In the genomic region with DNA sequence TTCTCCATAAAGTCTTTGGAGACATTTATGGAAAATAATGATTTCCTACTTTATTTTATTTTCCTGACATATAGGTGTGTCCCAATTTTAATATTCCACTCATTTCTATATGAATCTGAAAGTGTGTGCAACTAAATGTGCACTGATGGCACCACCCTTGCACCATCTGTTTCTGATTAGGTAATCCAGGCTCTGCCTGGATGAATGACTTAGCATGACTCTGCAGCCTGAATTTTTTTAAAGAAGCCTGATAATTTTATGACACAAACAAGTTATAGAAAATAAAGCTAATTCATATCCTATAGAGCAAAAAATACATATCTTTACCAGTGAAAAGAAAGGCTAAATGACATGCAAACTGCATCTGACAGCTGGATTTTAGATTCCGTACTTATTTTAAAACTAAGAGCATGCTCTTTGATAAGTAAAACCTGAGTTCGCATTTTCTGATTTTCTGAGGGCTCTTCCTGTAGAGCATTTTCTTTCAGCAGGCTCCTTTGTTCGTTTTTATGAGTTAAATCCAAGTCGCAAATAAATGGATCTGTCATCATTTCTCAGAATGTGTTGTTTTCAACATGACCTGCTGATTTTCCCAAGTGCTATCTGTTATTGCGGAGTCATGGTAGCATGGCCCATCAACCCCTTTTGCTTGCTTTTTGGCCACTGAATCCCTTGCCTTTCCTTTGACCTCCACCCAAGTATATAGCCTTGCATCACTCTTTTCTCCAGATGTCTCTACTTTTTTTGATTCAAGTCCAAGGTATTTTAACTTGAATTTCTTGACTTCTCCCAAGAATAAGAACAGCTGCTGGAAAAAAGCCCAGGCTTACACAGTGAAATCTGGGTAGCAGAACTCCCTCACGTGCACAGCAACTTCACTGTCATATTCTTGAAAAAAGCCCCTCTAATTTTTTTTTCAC, we compare ENCODE assay signal across 9 cellular contexts. TPM values are rescaled to one million over a fixed set of nuclear protein-coding genes. Genes with fewer than 3 reads are reported as not detected.
DNase-seq lines count a peak whose midpoint lies in the region; ATAC-seq and TF ChIP-seq lines count a peak whose summit lies in the region.
"Had no signal": no experiment of that assay in that cellular context is flagged by ENCODE, and none has a peak within 500 bp of the region (broad histone marks: within the 10 kb centered on the region; RNA-seq: fewer than 3 reads in every experiment).

No MANE protein-coding gene starts in this region.

- WGBS in tibial nerve, 2 donors: 43 to 44% methylated on average over 6 of the region's 6 CpGs

- H3K4me3 Mint-ChIP-seq in HFFc6: peak overlapping the region; percentile 72
- H3K4me3 Mint-ChIP-seq in CD4-positive, alpha-beta T cell: no peak overlapping the region
- H3K4me3 Mint-ChIP-seq: activated CD8-positive, alpha-beta memory T cell treated with anti-CD3 and anti-CD28 coated beads, Interleukin-2, amount 10 ng/mL, durations not matched to agents 7 days and 5 days had no signal

- peak overlapping the region in 1 of 2 donors; percentile 28 for H3K27ac ChIP-seq in right atrium auricular region
- H3K27ac ChIP-seq in tibial nerve: peak overlapping the region in 1 of 4 donors; percentile 65
- H3K27ac ChIP-seq in CD4-positive, alpha-beta T cell (ENCODE audit: low read depth, low read length): no peak overlapping the region

- H3K4me1 Mint-ChIP-seq in HFFc6 (ENCODE audit: low read depth): peaks cover 39% of the 10 kb centered on the region
- H3K4me1 Mint-ChIP-seq in CD4-positive, alpha-beta T cell (ENCODE audit: low read depth): no peaks in the 10 kb centered on the region
- H3K4me1 Mint-ChIP-seq: activated CD8-positive, alpha-beta memory T cell treated with anti-CD3 and anti-CD28 coated beads, Interleukin-2, amount 10 ng/mL, durations not matched to agents 7 days and 5 days had no signal

- peak; percentile 43 to 87 for TF ChIP-seq EP300 in tibial nerve (IDR thresholded peaks at IDR 0.05)

- H3K9me3 Mint-ChIP-seq in HFFc6: no peaks in the 10 kb centered on the region
- peaks cover 2% of the 10 kb centered on the region for H3K9me3 Mint-ChIP-seq in CD4-positive, alpha-beta T cell

- ATAC-seq in HG03378 (IDR thresholded peaks at IDR 0.05; ENCODE audit: unreplicated experiment): no peak
- no peak for ATAC-seq in HG03521 (IDR thresholded peaks at IDR 0.05; ENCODE audit: unreplicated experiment)
- no peak for ATAC-seq in CD4-positive, alpha-beta T cell (ENCODE audit: poor library complexity)
- ATAC-seq in HG03439 (IDR thresholded peaks at IDR 0.05; ENCODE audit: unreplicated experiment): no peak
- ATAC-seq: activated CD8-positive, alpha-beta memory T cell treated with anti-CD3 and anti-CD28 coated beads, Interleukin-2, amount 10 ng/mL, durations not matched to agents 7 days and 5 days had no signal

- CTCF ChIA-PET in CD4-positive, alpha-beta T cell (lab: Charles Lee): no interaction called here

- DNase-seq in HFFc6: peak; percentile 68
- DNase-seq in amniotic stem cell (lab: John Stamatoyannopoulos, UW): peak; percentile 21
- DNase-seq in right atrium auricular region (ENCODE audit: low spot score): peak; percentile 59
- DNase-seq in tibial nerve (ENCODE audit: low spot score in 2 of 2): peak; percentile 27 to 91
- no peak for DNase-seq in CD4-positive, alpha-beta T cell
- DNase-seq: activated CD8-positive, alpha-beta memory T cell treated with anti-CD3 and anti-CD28 coated beads, Interleukin-2, amount 10 ng/mL, durations not matched to agents 7 days and 5 days had no signal

- no peaks in the 10 kb centered on the region for H3K36me3 ChIP-seq in right atrium auricular region
- no peaks in the 10 kb centered on the region for H3K36me3 ChIP-seq in tibial nerve

- no peak overlapping the region for H3K4me3 ChIP-seq in right atrium auricular region
- H3K4me3 ChIP-seq in tibial nerve: no peak overlapping the region

- POLR2A ChIA-PET in CD4-positive, alpha-beta T cell (lab: Charles Lee): no interaction called here

- TF ChIP-seq POLR2A in tibial nerve (IDR thresholded peaks at IDR 0.05): no peak

- H3K27me3 ChIP-seq in right atrium auricular region (no peaks in the 10 kb centered on the region), tibial nerve (no peaks in the 10 kb centered on the region)
- no peaks in the 10 kb centered on the region for H3K27me3 ChIP-seq in CD4-positive, alpha-beta T cell (ENCODE audit: control insufficient read depth, insufficient read depth, low read length)

- TF ChIP-seq CTCF in HFFc6 (IDR thresholded peaks at IDR 0.05) (no peak), right atrium auricular region (IDR thresholded peaks at IDR 0.05) (no peak), tibial nerve (IDR thresholded peaks at IDR 0.05) (no peak)
- TF ChIP-seq CTCF in CD4-positive, alpha-beta T cell (IDR thresholded peaks at IDR 0.05): no peak

- H3K9me3 ChIP-seq in right atrium auricular region: no peaks in the 10 kb centered on the region
- H3K9me3 ChIP-seq in tibial nerve: no peaks in the 10 kb centered on the region
- H3K9me3 ChIP-seq in CD4-positive, alpha-beta T cell (ENCODE audit: control insufficient read depth, low read length): no peaks in the 10 kb centered on the region

- H3K4me1 ChIP-seq in right atrium auricular region: peaks cover 0 to 2% of the 10 kb centered on the region in 2 donors
- peaks cover 0 to 37% (median 4%) of the 10 kb centered on the region in 4 donors for H3K4me1 ChIP-seq in tibial nerve

- H3K27ac Mint-ChIP-seq in HFFc6: peak overlapping the region; percentile 90
- H3K27ac Mint-ChIP-seq in CD4-positive, alpha-beta T cell: no peak overlapping the region
- H3K27ac Mint-ChIP-seq: activated CD8-positive, alpha-beta memory T cell treated with anti-CD3 and anti-CD28 coated beads, Interleukin-2, amount 10 ng/mL, durations not matched to agents 7 days and 5 days had no signal

- no peaks in the 10 kb centered on the region for H3K27me3 Mint-ChIP-seq in HFFc6 (ENCODE audit: insufficient read depth)
- no peaks in the 10 kb centered on the region for H3K27me3 Mint-ChIP-seq in CD4-positive, alpha-beta T cell
- H3K27me3 Mint-ChIP-seq: activated CD8-positive, alpha-beta memory T cell treated with anti-CD3 and anti-CD28 coated beads, Interleukin-2, amount 10 ng/mL, durations not matched to agents 7 days and 5 days had no signal

- intact Hi-C loops in CD4-positive, alpha-beta T cell (cut with DNase I, micrococcal nuclease): no loop called here

- no peaks in the 10 kb centered on the region for H3K36me3 Mint-ChIP-seq in HFFc6 (ENCODE audit: low read depth)
- no peaks in the 10 kb centered on the region for H3K36me3 Mint-ChIP-seq in CD4-positive, alpha-beta T cell (ENCODE audit: low read depth)
- H3K36me3 Mint-ChIP-seq: activated CD8-positive, alpha-beta memory T cell treated with anti-CD3 and anti-CD28 coated beads, Interleukin-2, amount 10 ng/mL, durations not matched to agents 7 days and 5 days had no signal

RNA-seq across cellular contexts. Expression of gene LYPLAL1, which starts 52.8 kb away (rescaled TPM):
- total RNA-seq in HFFc6 (2021; fragmentation: NEBNext Ultra II Directional; extraction: Animal tissue kit (Norgen Biotek cat#: 25700)): 10 to 100 TPM; 20.5 to 28.1 (median 22.3) TPM
- total RNA-seq in right atrium auricular region (10 to 100 TPM; 32.6 to 35.9 TPM), tibial nerve (10 to 100 TPM; 19.2 to 52.2 (median 22.1) TPM)
- 10 to 100 TPM in 1 of 2 experiments, 1 to 10 TPM in 1; 8.2 to 10.0 TPM for total RNA-seq in CD4-positive, alpha-beta T cell

Comparison
In these comparisons a context has a peak if more than half of its experiments do, and no peak if none do; other contexts are left out.
1. DNase-seq: peak in HFFc6 (single experiment), amniotic stem cell (single experiment), right atrium auricular region (single experiment) and tibial nerve (2 of 2); none in CD4-positive, alpha-beta T cell (0 of 10).